Comparison of ENCODE assay signal across 8 cellular contexts in genomic region chr17:77460514-77461046, GRCh38.
DNase-seq lines count a peak whose midpoint lies in the region; ATAC-seq and TF ChIP-seq lines count a peak whose summit lies in the region.

No MANE protein-coding gene starts in this region.

- H3K27ac Mint-ChIP-seq in CD4-positive, CD25-positive, alpha-beta regulatory T cell = peak overlapping the region; percentile 99 to 100 (median 99)

- no peak for DNase-seq in CD4-positive, CD25-positive, alpha-beta regulatory T cell
- DNase-seq in Kasumi-1 (lab: John Stamatoyannopoulos, UW) = peak; percentile 68 to 81
- no peak for DNase-seq in adrenal gland
- no peak for DNase-seq in GM10266 (ENCODE audit: extremely low spot score)
- DNase-seq in NCI-H1694 treated with DMSO at 0.1 percent for 48 hours (lab: John Stamatoyannopoulos, UW) = no peak
- no peak for DNase-seq in NCI-H2107 (lab: John Stamatoyannopoulos, UW)

- H3K9ac ChIP-seq in mucosa of stomach (ENCODE audit: low read length) = peak overlapping the region; percentile 17

- no peaks in the 10 kb centered on the region for H3K9me3 ChIP-seq in CD4-positive, CD25-positive, alpha-beta regulatory T cell (ENCODE audit: control insufficient read depth in 2 of 2, low read length in 2 of 2)
- H3K9me3 ChIP-seq in adrenal gland (replicated peaks in 1 of 3) (no peaks in the 10 kb centered on the region), mucosa of stomach (ENCODE audit: control insufficient read depth, low read length) (no peaks in the 10 kb centered on the region)

- H3K27me3 ChIP-seq in CD4-positive, CD25-positive, alpha-beta regulatory T cell (ENCODE audit: control insufficient read depth, insufficient read depth, low read length) = no peaks in the 10 kb centered on the region
- H3K27me3 ChIP-seq in adrenal gland = no peaks in the 10 kb centered on the region
- no peaks in the 10 kb centered on the region for H3K27me3 ChIP-seq in mucosa of stomach (ENCODE audit: control insufficient read depth, insufficient read depth, low read length)

- ATAC-seq in CD4-positive, CD25-positive, alpha-beta regulatory T cell (ENCODE audit: low read depth in 2 of 2) = no peak
- no peak for ATAC-seq in GM21825 (IDR thresholded peaks at IDR 0.05; ENCODE audit: unreplicated experiment)

- H3K4me1 Mint-ChIP-seq in CD4-positive, CD25-positive, alpha-beta regulatory T cell = peaks cover 12 to 87% (median 58%) of the 10 kb centered on the region in 4 donors

- peaks cover 4% of the 10 kb centered on the region for H3K27me3 Mint-ChIP-seq in CD4-positive, CD25-positive, alpha-beta regulatory T cell

- H3K4me3 Mint-ChIP-seq in CD4-positive, CD25-positive, alpha-beta regulatory T cell = peak overlapping the region; percentile 91 to 100 (median 96)

- intact Hi-C loops in adrenal gland (cut with DNase I) = no loop called here

- peaks cover 4% of the 10 kb centered on the region for H3K36me3 ChIP-seq in CD4-positive, CD25-positive, alpha-beta regulatory T cell (ENCODE audit: control insufficient read depth, insufficient read depth, low read length)
- H3K36me3 ChIP-seq in adrenal gland (replicated peaks in 1 of 2) (no peaks in the 10 kb centered on the region), mucosa of stomach (ENCODE audit: control insufficient read depth, insufficient read depth, low read length) (no peaks in the 10 kb centered on the region)

- peaks cover 22% of the 10 kb centered on the region for H3K36me3 Mint-ChIP-seq in CD4-positive, CD25-positive, alpha-beta regulatory T cell

- WGBS in adrenal gland, 4 donors = 63 to 82% (median 63%) methylated on average over 7 to 9 of the region's 9 CpGs

- no peak for TF ChIP-seq POLR2A in adrenal gland (IDR thresholded peaks at IDR 0.05)

- H3K4me1 ChIP-seq in CD4-positive, CD25-positive, alpha-beta regulatory T cell (ENCODE audit: control insufficient read depth, insufficient read depth, low read length, poor library complexity, severe bottlenecking) = peaks cover 99% of the 10 kb centered on the region
- H3K4me1 ChIP-seq in adrenal gland (replicated peaks in 1 of 2) (peaks cover 18 to 44% of the 10 kb centered on the region in 2 donors), mucosa of stomach (ENCODE audit: control insufficient read depth, insufficient read depth, low read length) (peaks cover 39% of the 10 kb centered on the region)

- H3K9me3 Mint-ChIP-seq in CD4-positive, CD25-positive, alpha-beta regulatory T cell = peaks cover 0 to 1% (median 0%) of the 10 kb centered on the region in 7 donors

- TF ChIP-seq CTCF in adrenal gland (IDR thresholded peaks at IDR 0.05) (no peak), GM10266 (IDR thresholded peaks at IDR 0.05; ENCODE audit: control insufficient read depth, insufficient read depth, low read depth, missing control alignments) (no peak)

- peak overlapping the region; percentile 74 for H3K4me3 ChIP-seq in CD4-positive, CD25-positive, alpha-beta regulatory T cell (ENCODE audit: low read depth, low read length)
- H3K4me3 ChIP-seq in adrenal gland = no peak overlapping the region
- no peak overlapping the region for H3K4me3 ChIP-seq in mucosa of stomach (ENCODE audit: low read length)

- peak overlapping the region; percentile 91 for H3K27ac ChIP-seq in CD4-positive, CD25-positive, alpha-beta regulatory T cell (ENCODE audit: insufficient read depth, low read length, poor library complexity, severe bottlenecking)
- peak overlapping the region in 4 of 5 donors; percentile 25 to 79 (median 61) for H3K27ac ChIP-seq in adrenal gland

Comparison
In these comparisons a context has a peak if more than half of its experiments do, and no peak if none do; other contexts are left out.
1. DNase-seq: peak in Kasumi-1 (2 of 2); none in CD4-positive, CD25-positive, alpha-beta regulatory T cell (0 of 3), adrenal gland (0 of 7), GM10266 (single experiment), NCI-H1694 treated with DMSO at 0.1 percent for 48 hours (single experiment) and NCI-H2107 (single experiment).